Comparison of ENCODE assay signal across 13 cellular contexts in genomic region chr6:149094934-149095341, GRCh38.
DNase-seq lines count a peak whose midpoint lies in the region; ATAC-seq and TF ChIP-seq lines count a peak whose summit lies in the region.
"Had no signal": no experiment of that assay in that cellular context is flagged by ENCODE, and none has a peak within 500 bp of the region (broad histone marks: within the 10 kb centered on the region; RNA-seq: fewer than 3 reads in every experiment).

No MANE protein-coding gene starts in this region.

- peaks cover 15% of the 10 kb centered on the region for H3K9me3 Mint-ChIP-seq in activated naive CD4-positive, alpha-beta T cell treated with anti-CD3 and anti-CD28 coated beads, Interleukin-2, amount 50 U/mL, for 24 hours
- H3K9me3 Mint-ChIP-seq in activated CD8-positive, alpha-beta T cell treated with anti-CD3 and anti-CD28 coated beads, Interleukin-2, amount 10 ng/mL, durations not matched to agents 7 days and 5 days (ENCODE audit: insufficient read depth) = peaks cover 24% of the 10 kb centered on the region
- H3K9me3 Mint-ChIP-seq in stimulated activated naive CD8-positive, alpha-beta T cell treated with anti-CD3 and anti-CD28 coated beads, Interleukin-15, amount 100 ng/mL, for 72 hours = peaks cover 13 to 27% of the 10 kb centered on the region in 2 donors
- no peaks in the 10 kb centered on the region for H3K9me3 Mint-ChIP-seq in MCF 10A (ENCODE audit: unreplicated experiment)

- no peak for DNase-seq in activated naive CD4-positive, alpha-beta T cell treated with anti-CD3 and anti-CD28 coated beads, Interleukin-2, amount 50 U/mL, for 16 hours
- DNase-seq in activated CD8-positive, alpha-beta T cell treated with anti-CD3 and anti-CD28 coated beads, Interleukin-2, amount 10 ng/mL, durations not matched to agents 7 days and 5 days = peak; percentile 54
- DNase-seq in fibroblast of mammary gland (ENCODE audit: low read depth) = peak; percentile 12
- peak in 1 of 2 donors; percentile 44 for DNase-seq in stimulated activated naive CD8-positive, alpha-beta T cell treated with anti-CD3 and anti-CD28 coated beads, Interleukin-15, amount 100 ng/mL, for 72 hours
- no peak for DNase-seq in stomach
- DNase-seq in MCF 10A (ENCODE audit: unreplicated experiment) = no peak
- DNase-seq: KG1; NCI-H2029; stimulated activated CD4-positive, alpha-beta T cell treated with anti-CD3 and anti-CD28 coated beads, Interleukin-2, amount 100 ng/mL, for 48 hours; stimulated activated naive CD4-positive, alpha-beta T cell treated with Interleukin-2 at 50 U/mL for 16 hours had no signal

- H3K4me3 ChIP-seq in fibroblast of mammary gland (ENCODE audit: control insufficient read depth, low read depth, low read length) (no peak overlapping the region), stomach (no peak overlapping the region)

- H3K36me3 Mint-ChIP-seq in activated naive CD4-positive, alpha-beta T cell treated with anti-CD3 and anti-CD28 coated beads, Interleukin-2, amount 50 U/mL, for 24 hours = peaks cover 14% of the 10 kb centered on the region
- peaks cover 52% of the 10 kb centered on the region for H3K36me3 Mint-ChIP-seq in activated CD8-positive, alpha-beta T cell treated with anti-CD3 and anti-CD28 coated beads, Interleukin-2, amount 10 ng/mL, durations not matched to agents 7 days and 5 days (ENCODE audit: low read depth)
- no peaks in the 10 kb centered on the region for H3K36me3 Mint-ChIP-seq in MCF 10A (ENCODE audit: insufficient read depth, unreplicated experiment)

- CTCF ChIA-PET in activated CD8-positive, alpha-beta T cell treated with anti-CD3 and anti-CD28 coated beads, Interleukin-2, amount 10 ng/mL, durations not matched to agents 7 days and 5 days (lab: Charles Lee) = interaction anchor here (0.7 to 5.2 kb wide), 23 partner anchors 10 to 422 kb away, joined by 3 to 27 read pairs (median 3); no protein-coding TSS in a partner anchor
- CTCF ChIA-PET in MCF 10A (lab: Yijun Ruan, JAX) = interaction anchor here (0.7 to 3.8 kb wide), 6 partner anchors 10 to 337 kb away, joined by 4 to 25 read pairs (median 5); no protein-coding TSS in a partner anchor

- TF ChIP-seq CTCF in fibroblast of mammary gland (conservative IDR thresholded peaks at IDR 0.05; ENCODE audit: control insufficient read depth, insufficient read depth, low read depth, low read length) = no peak
- no peak for TF ChIP-seq CTCF in stomach (IDR thresholded peaks at IDR 0.05)
- no peak for TF ChIP-seq CTCF in MCF 10A (IDR thresholded peaks at IDR 0.05; ENCODE audit: unreplicated experiment)

- H3K4me3 Mint-ChIP-seq in activated naive CD4-positive, alpha-beta T cell treated with anti-CD3 and anti-CD28 coated beads, Interleukin-2, amount 50 U/mL, for 24 hours = peak overlapping the region; percentile 43
- peak overlapping the region; percentile 54 for H3K4me3 Mint-ChIP-seq in activated CD8-positive, alpha-beta T cell treated with anti-CD3 and anti-CD28 coated beads, Interleukin-2, amount 10 ng/mL, durations not matched to agents 7 days and 5 days
- peak overlapping the region; percentile 45 to 47 for H3K4me3 Mint-ChIP-seq in stimulated activated naive CD8-positive, alpha-beta T cell treated with anti-CD3 and anti-CD28 coated beads, Interleukin-15, amount 100 ng/mL, for 72 hours
- no peak overlapping the region for H3K4me3 Mint-ChIP-seq in MCF 10A (ENCODE audit: unreplicated experiment)

- peaks cover 63% of the 10 kb centered on the region for H3K4me1 Mint-ChIP-seq in activated naive CD4-positive, alpha-beta T cell treated with anti-CD3 and anti-CD28 coated beads, Interleukin-2, amount 50 U/mL, for 24 hours
- H3K4me1 Mint-ChIP-seq in activated CD8-positive, alpha-beta T cell treated with anti-CD3 and anti-CD28 coated beads, Interleukin-2, amount 10 ng/mL, durations not matched to agents 7 days and 5 days (ENCODE audit: low read depth) = peaks cover 80% of the 10 kb centered on the region
- peaks cover 71% of the 10 kb centered on the region for H3K4me1 Mint-ChIP-seq in stimulated activated naive CD8-positive, alpha-beta T cell treated with anti-CD3 and anti-CD28 coated beads, Interleukin-15, amount 100 ng/mL, for 72 hours
- peaks cover 19% of the 10 kb centered on the region for H3K4me1 Mint-ChIP-seq in MCF 10A (ENCODE audit: insufficient read depth, unreplicated experiment)

- no peaks in the 10 kb centered on the region for H3K27me3 Mint-ChIP-seq in activated naive CD4-positive, alpha-beta T cell treated with anti-CD3 and anti-CD28 coated beads, Interleukin-2, amount 50 U/mL, for 24 hours
- H3K27me3 Mint-ChIP-seq in activated CD8-positive, alpha-beta T cell treated with anti-CD3 and anti-CD28 coated beads, Interleukin-2, amount 10 ng/mL, durations not matched to agents 7 days and 5 days (ENCODE audit: low read depth) = no peaks in the 10 kb centered on the region
- H3K27me3 Mint-ChIP-seq in stimulated activated naive CD8-positive, alpha-beta T cell treated with anti-CD3 and anti-CD28 coated beads, Interleukin-15, amount 100 ng/mL, for 72 hours = no peaks in the 10 kb centered on the region
- H3K27me3 Mint-ChIP-seq in MCF 10A (ENCODE audit: insufficient read depth, unreplicated experiment) = no peaks in the 10 kb centered on the region

- intact Hi-C loops in stomach (cut with DNase I; ENCODE audit: low total_unique reads) (no loop called here), MCF 10A (cut with micrococcal nuclease) (no loop called here)

- POLR2A ChIA-PET in activated CD8-positive, alpha-beta T cell treated with anti-CD3 and anti-CD28 coated beads, Interleukin-2, amount 10 ng/mL, durations not matched to agents 7 days and 5 days (lab: Charles Lee) = interaction anchor here (0.6 to 3.6 kb wide), 18 partner anchors 10 to 228 kb away, joined by 3 to 34 read pairs (median 4); partner anchors contain the start of gene TAB2
- POLR2A ChIA-PET in MCF 10A (lab: Yijun Ruan, JAX) = interaction anchor here (0.7 to 1.7 kb wide), 3 partner anchors 15 to 140 kb away, joined by 3 to 4 read pairs (median 3); no protein-coding TSS in a partner anchor

- TF ChIP-seq POLR2A in stomach (IDR thresholded peaks at IDR 0.05) = no peak

- 50 to 63% (median 59%) methylated on average over 2 of the region's 2 CpGs for WGBS in stomach, 5 donors

- BruUV-seq in MCF 10A (replicated peaks; lab: Mats Ljungman, UMichigan) = no TSS peak

- peaks cover 0 to 3% (median 0%) of the 10 kb centered on the region in 3 donors for H3K27me3 ChIP-seq in stomach

- H3K9me3 ChIP-seq in stomach = peaks cover 0 to 16% (median 5%) of the 10 kb centered on the region in 4 donors

- peak; percentile 72 for ATAC-seq in activated CD8-positive, alpha-beta T cell treated with anti-CD3 and anti-CD28 coated beads, Interleukin-2, amount 10 ng/mL, durations not matched to agents 7 days and 5 days
- ATAC-seq in stimulated activated naive CD8-positive, alpha-beta T cell treated with anti-CD3 and anti-CD28 coated beads, Interleukin-15, amount 100 ng/mL, for 72 hours = peak; percentile 93
- no peak for ATAC-seq in HG03095 (IDR thresholded peaks at IDR 0.05; ENCODE audit: unreplicated experiment)

- H3K4me1 ChIP-seq in stomach = peaks cover 0 to 14% (median 0%) of the 10 kb centered on the region in 4 donors

- H3K27ac ChIP-seq in stomach = no peak overlapping the region

- TF ChIP-seq EP300 in stomach (IDR thresholded peaks at IDR 0.05) = no peak

- no peaks in the 10 kb centered on the region for H3K36me3 ChIP-seq in stomach

- peak overlapping the region; percentile 48 for H3K27ac Mint-ChIP-seq in activated naive CD4-positive, alpha-beta T cell treated with anti-CD3 and anti-CD28 coated beads, Interleukin-2, amount 50 U/mL, for 24 hours
- H3K27ac Mint-ChIP-seq in activated CD8-positive, alpha-beta T cell treated with anti-CD3 and anti-CD28 coated beads, Interleukin-2, amount 10 ng/mL, durations not matched to agents 7 days and 5 days = peak overlapping the region; percentile 89
- peak overlapping the region; percentile 54 to 84 for H3K27ac Mint-ChIP-seq in stimulated activated naive CD8-positive, alpha-beta T cell treated with anti-CD3 and anti-CD28 coated beads, Interleukin-15, amount 100 ng/mL, for 72 hours
- no peak overlapping the region for H3K27ac Mint-ChIP-seq in MCF 10A (ENCODE audit: low read depth, unreplicated experiment)
- H3K27ac Mint-ChIP-seq: progenitor cell of endocrine pancreas had no signal

Comparison
In these comparisons a context has a peak if more than half of its experiments do, and no peak if none do; other contexts are left out.
1. DNase-seq: peak in activated CD8-positive, alpha-beta T cell treated with anti-CD3 and anti-CD28 coated beads, Interleukin-2, amount 10 ng/mL, durations not matched to agents 7 days and 5 days (single experiment) and fibroblast of mammary gland (single experiment); none in activated naive CD4-positive, alpha-beta T cell treated with anti-CD3 and anti-CD28 coated beads, Interleukin-2, amount 50 U/mL, for 16 hours (single experiment), stomach (single experiment) and MCF 10A (single experiment).